In the genomic region with DNA sequence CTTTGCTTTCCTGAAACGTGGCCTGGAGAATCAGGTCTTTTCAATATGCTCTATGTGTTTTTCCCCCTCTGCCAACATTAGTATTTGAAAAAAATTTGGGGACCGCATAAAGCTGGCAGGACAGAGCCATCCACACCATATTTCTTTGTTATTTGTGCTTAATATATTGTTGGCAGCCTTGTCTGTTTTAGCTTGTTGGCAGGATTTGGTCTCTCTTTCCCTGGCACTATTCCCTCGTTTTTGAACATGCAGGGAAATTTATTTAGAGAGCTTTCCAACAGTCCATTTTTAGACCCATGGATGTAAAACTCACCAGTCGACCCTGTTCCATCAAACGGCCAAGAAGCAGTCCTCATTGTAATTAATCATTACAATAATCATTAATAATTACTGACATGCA, we compare ENCODE assay signal across 15 cellular contexts.
A peak's percentile ranks its signal among the peaks of the same experiment; 100 is the strongest.
DNase-seq lines count a peak whose midpoint lies in the region; ATAC-seq and TF ChIP-seq lines count a peak whose summit lies in the region.
"Had no signal": no experiment of that assay in that cellular context is flagged by ENCODE, and none has a peak within 500 bp of the region (broad histone marks: within the 10 kb centered on the region; RNA-seq: fewer than 3 reads in every experiment).

No MANE protein-coding gene starts in this region.

- intact Hi-C loops in vagina (cut with DNase I), result no loop called here

- H3K9me3 ChIP-seq in vagina, result no peaks in the 10 kb centered on the region

- in situ Hi-C loops in G401 (cut with HindIII; ENCODE audit: low sequenced_read_pairs), result no loop called here

- no peaks in the 10 kb centered on the region for H3K27me3 Mint-ChIP-seq in brain
- H3K27me3 Mint-ChIP-seq: CD4-positive, alpha-beta memory T cell had no signal

- no peak for ATAC-seq in HG03442 (IDR thresholded peaks at IDR 0.05; ENCODE audit: unreplicated experiment)

- no peaks in the 10 kb centered on the region for H3K4me1 ChIP-seq in vagina

- peak; percentile 83 for DNase-seq in G401 (ENCODE audit: low spot score)
- DNase-seq in NCI-H1092 (lab: John Stamatoyannopoulos, UW), result peak; percentile 25
- DNase-seq in inferior parietal cortex (ENCODE audit: extremely low spot score), result peak; percentile 6
- no peak for DNase-seq in vagina (ENCODE audit: extremely low spot score in 2 of 2)
- DNase-seq in 8988T, result no peak
- no peak for DNase-seq in activated CD8-positive, alpha-beta memory T cell treated with anti-CD3 and anti-CD28 coated beads, Interleukin-2, amount 50 U/mL, for 48 hours
- DNase-seq: Calu3; CD4-positive, alpha-beta memory T cell; COR-L47; DMS53; DMS79 treated with DMSO at 0.1 percent for 48 hours; H7; HCEC 1CT had no signal

- H3K36me3 ChIP-seq in vagina, result no peaks in the 10 kb centered on the region

- peaks cover 2 to 26% (median 4%) of the 10 kb centered on the region in 5 experiments for H3K9me3 Mint-ChIP-seq in brain

- H3K27ac Mint-ChIP-seq in brain, result peak overlapping the region in 4 of 5 experiments; percentile 37 to 84 (median 74)
- H3K27ac Mint-ChIP-seq: CD4-positive, alpha-beta memory T cell had no signal

- H3K27me3 ChIP-seq in vagina, result no peaks in the 10 kb centered on the region

- no peak for TF ChIP-seq POLR2A in vagina (IDR thresholded peaks at IDR 0.05)

- no peak overlapping the region for H3K4me3 ChIP-seq in vagina

- H3K4me3 Mint-ChIP-seq in brain, result peak overlapping the region in 2 of 5 experiments; percentile 2 to 36
- H3K4me3 Mint-ChIP-seq: CD4-positive, alpha-beta memory T cell had no signal

- no peak overlapping the region for H3K27ac ChIP-seq in vagina

- peaks cover 10% of the 10 kb centered on the region for H3K4me1 Mint-ChIP-seq in brain
- H3K4me1 Mint-ChIP-seq: CD4-positive, alpha-beta memory T cell had no signal

- H3K36me3 Mint-ChIP-seq in brain, result no peaks in the 10 kb centered on the region
- H3K36me3 Mint-ChIP-seq: CD4-positive, alpha-beta memory T cell had no signal

- no peak for TF ChIP-seq CTCF in brain (conservative IDR thresholded peaks at IDR 0.05)
- TF ChIP-seq CTCF in vagina (IDR thresholded peaks at IDR 0.05), result no peak

Comparison
In these comparisons a context has a peak if more than half of its experiments do, and no peak if none do; other contexts are left out.
1. DNase-seq: peak in G401 (single experiment), NCI-H1092 (single experiment) and inferior parietal cortex (single experiment); none in vagina (0 of 2), 8988T (single experiment) and activated CD8-positive, alpha-beta memory T cell treated with anti-CD3 and anti-CD28 coated beads, Interleukin-2, amount 50 U/mL, for 48 hours (single experiment).